8 cellular contexts compared by ENCODE assay signal in the genomic region with DNA sequence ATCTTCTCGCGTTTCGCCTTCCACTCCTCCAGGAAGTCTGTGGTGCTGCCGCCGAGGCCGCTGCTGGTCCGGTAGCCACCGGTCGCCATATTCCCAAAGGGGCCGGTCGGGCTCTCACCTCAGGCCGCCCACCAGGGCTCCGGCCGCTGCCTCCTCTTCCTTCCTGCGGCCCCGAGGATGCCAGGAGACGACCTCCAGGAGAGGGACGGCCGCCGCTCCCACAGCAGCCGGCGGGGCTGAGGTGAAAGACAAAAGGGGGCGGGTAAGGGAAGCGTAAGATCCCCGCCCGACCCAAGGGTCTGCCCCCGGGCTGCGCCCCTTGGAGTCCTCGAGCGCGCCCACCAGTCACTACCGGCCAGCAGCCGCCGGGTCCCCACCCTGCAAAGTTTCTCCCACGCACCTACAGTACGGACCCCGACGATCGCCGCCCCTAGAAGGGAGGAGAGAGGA. TPM values are rescaled to one million over a fixed set of nuclear protein-coding genes. Genes with fewer than 3 reads are reported as not detected.
DNase-seq lines count a peak whose midpoint lies in the region; ATAC-seq and TF ChIP-seq lines count a peak whose summit lies in the region.

No MANE protein-coding gene starts in this region.

- H3K4me3 ChIP-seq in gastrocnemius medialis = peak overlapping the region; percentile 55 to 73 (median 70)

- H3K4me1 Mint-ChIP-seq in WTC11 = peaks cover 40% of the 10 kb centered on the region

- peaks cover 33% of the 10 kb centered on the region for H3K36me3 Mint-ChIP-seq in WTC11

- intact Hi-C loops in left ventricle myocardium superior (cut with micrococcal nuclease) (no loop called here), gastrocnemius medialis (cut with DNase I; ENCODE audit: low total_unique reads) (no loop called here)

- H3K9me3 Mint-ChIP-seq in WTC11 = peaks cover 5% of the 10 kb centered on the region

- ATAC-seq in GM19452 (IDR thresholded peaks at IDR 0.05; ENCODE audit: unreplicated experiment) (peak; percentile 27), HG03457 (IDR thresholded peaks at IDR 0.05; ENCODE audit: unreplicated experiment) (peak; percentile 22), WTC11 (peak; percentile 4), left ventricle myocardium superior (peak; percentile 48), gastrocnemius medialis (no peak)

- 0 out of 2 replicates have a peak overlapping the region, but pooled peaks have one; percentile 78 for H3K27ac Mint-ChIP-seq in WTC11

- H3K36me3 ChIP-seq in gastrocnemius medialis = no peaks in the 10 kb centered on the region

- peaks cover 0 to 4% of the 10 kb centered on the region in 2 donors for H3K4me1 ChIP-seq in gastrocnemius medialis

- DNase-seq in G401 (ENCODE audit: low spot score) (peak; percentile 9), WTC11 (ENCODE audit: low spot score) (peak; percentile 61), left ventricle myocardium superior (peak; percentile 52), gastrocnemius medialis (no peak), HuH-7.5 (ENCODE audit: low spot score) (no peak), inferior parietal cortex (ENCODE audit: extremely low spot score) (no peak)

- no peaks in the 10 kb centered on the region; the same call in 1 of the 2 replicates for H3K27me3 Mint-ChIP-seq in WTC11 (ENCODE audit: low read depth)

- H3K4me3 Mint-ChIP-seq in WTC11 = peak overlapping the region; percentile 85

- H3K27ac ChIP-seq in gastrocnemius medialis = peak overlapping the region; percentile 21 to 75 (median 64)

- in situ Hi-C loops in G401 (cut with HindIII; ENCODE audit: low sequenced_read_pairs) = no loop called here
- in situ Hi-C loops in gastrocnemius medialis (cut with MboI; ENCODE audit: low sequenced_read_pairs in 4 of 4) = no loop called here

- no peaks in the 10 kb centered on the region for H3K9me3 ChIP-seq in gastrocnemius medialis

- no peak for TF ChIP-seq POLR2A in gastrocnemius medialis (IDR thresholded peaks at IDR 0.05)

- peaks cover 21 to 51% (median 34%) of the 10 kb centered on the region in 3 donors for H3K27me3 ChIP-seq in gastrocnemius medialis

- POLR2A ChIA-PET in WTC11 (lab: Charles Lee) = interaction anchor here (0.5 to 3.6 kb wide), 4 partner anchors 8 to 151 kb away, joined by 3 to 27 read pairs (median 3); no protein-coding TSS in a partner anchor

- TF ChIP-seq CTCF in WTC11 (IDR thresholded peaks at IDR 0.05) (no peak), gastrocnemius medialis (IDR thresholded peaks at IDR 0.05 in 4 of 5, conservative IDR thresholded peaks at IDR 0.05 in 1 of 5) (no peak)

- CTCF ChIA-PET in WTC11 (lab: Charles Lee) = interaction anchor here (0.6 to 1.6 kb wide), 6 partner anchors 17 to 430 kb away, joined by 4 to 7 read pairs (median 5); no protein-coding TSS in a partner anchor

TF ChIP-seq in WTC11, 78 proteins besides CTCF, POLR2A, EP300 and RAD21 (continues in another document):
- TF ChIP-seq RELA (CRISPR knock-in tag; IDR thresholded peaks at IDR 0.05; ENCODE audit: borderline replicate concordance) = no peak
- peak; percentile 37; the same call in 1 of the 2 replicates for TF ChIP-seq CBFB (CRISPR knock-in tag; IDR thresholded peaks at IDR 0.05; ENCODE audit: low read depth)
- TF ChIP-seq FOXK1 (CRISPR knock-in tag; IDR thresholded peaks at IDR 0.05) = no peak
- TF ChIP-seq, protein P1, sequence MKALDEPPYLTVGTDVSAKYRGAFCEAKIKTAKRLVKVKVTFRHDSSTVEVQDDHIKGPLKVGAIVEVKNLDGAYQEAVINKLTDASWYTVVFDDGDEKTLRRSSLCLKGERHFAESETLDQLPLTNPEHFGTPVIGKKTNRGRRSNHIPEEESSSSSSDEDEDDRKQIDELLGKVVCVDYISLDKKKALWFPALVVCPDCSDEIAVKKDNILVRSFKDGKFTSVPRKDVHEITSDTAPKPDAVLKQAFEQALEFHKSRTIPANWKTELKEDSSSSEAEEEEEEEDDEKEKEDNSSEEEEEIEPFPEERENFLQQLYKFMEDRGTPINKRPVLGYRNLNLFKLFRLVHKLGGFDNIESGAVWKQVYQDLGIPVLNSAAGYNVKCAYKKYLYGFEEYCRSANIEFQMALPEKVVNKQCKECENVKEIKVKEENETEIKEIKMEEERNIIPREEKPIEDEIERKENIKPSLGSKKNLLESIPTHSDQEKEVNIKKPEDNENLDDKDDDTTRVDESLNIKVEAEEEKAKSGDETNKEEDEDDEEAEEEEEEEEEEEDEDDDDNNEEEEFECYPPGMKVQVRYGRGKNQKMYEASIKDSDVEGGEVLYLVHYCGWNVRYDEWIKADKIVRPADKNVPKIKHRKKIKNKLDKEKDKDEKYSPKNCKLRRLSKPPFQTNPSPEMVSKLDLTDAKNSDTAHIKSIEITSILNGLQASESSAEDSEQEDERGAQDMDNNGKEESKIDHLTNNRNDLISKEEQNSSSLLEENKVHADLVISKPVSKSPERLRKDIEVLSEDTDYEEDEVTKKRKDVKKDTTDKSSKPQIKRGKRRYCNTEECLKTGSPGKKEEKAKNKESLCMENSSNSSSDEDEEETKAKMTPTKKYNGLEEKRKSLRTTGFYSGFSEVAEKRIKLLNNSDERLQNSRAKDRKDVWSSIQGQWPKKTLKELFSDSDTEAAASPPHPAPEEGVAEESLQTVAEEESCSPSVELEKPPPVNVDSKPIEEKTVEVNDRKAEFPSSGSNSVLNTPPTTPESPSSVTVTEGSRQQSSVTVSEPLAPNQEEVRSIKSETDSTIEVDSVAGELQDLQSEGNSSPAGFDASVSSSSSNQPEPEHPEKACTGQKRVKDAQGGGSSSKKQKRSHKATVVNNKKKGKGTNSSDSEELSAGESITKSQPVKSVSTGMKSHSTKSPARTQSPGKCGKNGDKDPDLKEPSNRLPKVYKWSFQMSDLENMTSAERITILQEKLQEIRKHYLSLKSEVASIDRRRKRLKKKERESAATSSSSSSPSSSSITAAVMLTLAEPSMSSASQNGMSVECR (CRISPR knock-in tag; IDR thresholded peaks at IDR 0.05; ENCODE audit: borderline replicate concordance) = peak; percentile 31; the same call in 1 of the 2 replicates
- TF ChIP-seq, protein P2, sequence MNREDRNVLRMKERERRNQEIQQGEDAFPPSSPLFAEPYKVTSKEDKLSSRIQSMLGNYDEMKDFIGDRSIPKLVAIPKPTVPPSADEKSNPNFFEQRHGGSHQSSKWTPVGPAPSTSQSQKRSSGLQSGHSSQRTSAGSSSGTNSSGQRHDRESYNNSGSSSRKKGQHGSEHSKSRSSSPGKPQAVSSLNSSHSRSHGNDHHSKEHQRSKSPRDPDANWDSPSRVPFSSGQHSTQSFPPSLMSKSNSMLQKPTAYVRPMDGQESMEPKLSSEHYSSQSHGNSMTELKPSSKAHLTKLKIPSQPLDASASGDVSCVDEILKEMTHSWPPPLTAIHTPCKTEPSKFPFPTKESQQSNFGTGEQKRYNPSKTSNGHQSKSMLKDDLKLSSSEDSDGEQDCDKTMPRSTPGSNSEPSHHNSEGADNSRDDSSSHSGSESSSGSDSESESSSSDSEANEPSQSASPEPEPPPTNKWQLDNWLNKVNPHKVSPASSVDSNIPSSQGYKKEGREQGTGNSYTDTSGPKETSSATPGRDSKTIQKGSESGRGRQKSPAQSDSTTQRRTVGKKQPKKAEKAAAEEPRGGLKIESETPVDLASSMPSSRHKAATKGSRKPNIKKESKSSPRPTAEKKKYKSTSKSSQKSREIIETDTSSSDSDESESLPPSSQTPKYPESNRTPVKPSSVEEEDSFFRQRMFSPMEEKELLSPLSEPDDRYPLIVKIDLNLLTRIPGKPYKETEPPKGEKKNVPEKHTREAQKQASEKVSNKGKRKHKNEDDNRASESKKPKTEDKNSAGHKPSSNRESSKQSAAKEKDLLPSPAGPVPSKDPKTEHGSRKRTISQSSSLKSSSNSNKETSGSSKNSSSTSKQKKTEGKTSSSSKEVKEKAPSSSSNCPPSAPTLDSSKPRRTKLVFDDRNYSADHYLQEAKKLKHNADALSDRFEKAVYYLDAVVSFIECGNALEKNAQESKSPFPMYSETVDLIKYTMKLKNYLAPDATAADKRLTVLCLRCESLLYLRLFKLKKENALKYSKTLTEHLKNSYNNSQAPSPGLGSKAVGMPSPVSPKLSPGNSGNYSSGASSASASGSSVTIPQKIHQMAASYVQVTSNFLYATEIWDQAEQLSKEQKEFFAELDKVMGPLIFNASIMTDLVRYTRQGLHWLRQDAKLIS (CRISPR knock-in tag; IDR thresholded peaks at IDR 0.05; ENCODE audit: borderline replicate concordance) = 0 out of 2 replicates have a peak, but pooled peaks have one; percentile 6
- peak; percentile 40; the same call in 1 of the 2 replicates for TF ChIP-seq ESRRA (CRISPR knock-in tag; IDR thresholded peaks at IDR 0.05; ENCODE audit: borderline replicate concordance)
- TF ChIP-seq, protein P3, sequence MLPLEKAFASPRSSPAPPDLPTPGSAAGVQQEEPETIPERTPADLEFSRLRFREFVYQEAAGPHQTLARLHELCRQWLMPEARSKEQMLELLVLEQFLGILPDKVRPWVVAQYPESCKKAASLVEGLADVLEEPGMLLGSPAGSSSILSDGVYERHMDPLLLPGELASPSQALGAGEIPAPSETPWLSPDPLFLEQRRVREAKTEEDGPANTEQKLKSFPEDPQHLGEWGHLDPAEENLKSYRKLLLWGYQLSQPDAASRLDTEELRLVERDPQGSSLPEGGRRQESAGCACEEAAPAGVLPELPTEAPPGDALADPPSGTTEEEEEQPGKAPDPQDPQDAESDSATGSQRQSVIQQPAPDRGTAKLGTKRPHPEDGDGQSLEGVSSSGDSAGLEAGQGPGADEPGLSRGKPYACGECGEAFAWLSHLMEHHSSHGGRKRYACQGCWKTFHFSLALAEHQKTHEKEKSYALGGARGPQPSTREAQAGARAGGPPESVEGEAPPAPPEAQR (CRISPR knock-in tag; IDR thresholded peaks at IDR 0.05) = no peak
- TF ChIP-seq, protein P4, sequence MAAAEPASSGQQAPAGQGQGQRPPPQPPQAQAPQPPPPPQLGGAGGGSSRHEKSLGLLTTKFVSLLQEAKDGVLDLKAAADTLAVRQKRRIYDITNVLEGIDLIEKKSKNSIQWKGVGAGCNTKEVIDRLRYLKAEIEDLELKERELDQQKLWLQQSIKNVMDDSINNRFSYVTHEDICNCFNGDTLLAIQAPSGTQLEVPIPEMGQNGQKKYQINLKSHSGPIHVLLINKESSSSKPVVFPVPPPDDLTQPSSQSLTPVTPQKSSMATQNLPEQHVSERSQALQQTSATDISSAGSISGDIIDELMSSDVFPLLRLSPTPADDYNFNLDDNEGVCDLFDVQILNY (CRISPR knock-in tag; IDR thresholded peaks at IDR 0.05) = 0 out of 2 replicates have a peak, but pooled peaks have one; percentile 19
- peak; percentile 52; the same call in 1 of the 2 replicates for TF ChIP-seq ZNF138 (CRISPR knock-in tag; conservative IDR thresholded peaks at IDR 0.05)

RNA-seq across cellular contexts. Expression of a gene that starts 0.6 kb away (rescaled TPM):
- 38.7 and 44.4 TPM in 2 replicates for total RNA-seq in G401 (2014; rRNA removed; shearing (Covaris generic))
- total RNA-seq in WTC11 (2021) = 397 to 512 TPM (median 493 TPM) in 3 replicates
- 17.3 TPM for total RNA-seq in left ventricle myocardium superior
- 1 to 10 TPM in 1 of 4 donors, under 1 TPM in 3; 0.51 to 1.4 (median 0.72) TPM for total RNA-seq in gastrocnemius medialis

Comparison
In these comparisons a context has a peak if more than half of its experiments do, and no peak if none do; other contexts are left out.
1. DNase-seq: peak in G401 (single experiment), WTC11 (single experiment) and left ventricle myocardium superior (single experiment); none in gastrocnemius medialis (0 of 2), HuH-7.5 (single experiment) and inferior parietal cortex (single experiment).
2. ATAC-seq: peak in GM19452 (single experiment), HG03457 (single experiment), WTC11 (single experiment) and left ventricle myocardium superior (single experiment); none in gastrocnemius medialis (0 of 2).